ENCODE assay signal across 8 cellular contexts in the genomic region with DNA sequence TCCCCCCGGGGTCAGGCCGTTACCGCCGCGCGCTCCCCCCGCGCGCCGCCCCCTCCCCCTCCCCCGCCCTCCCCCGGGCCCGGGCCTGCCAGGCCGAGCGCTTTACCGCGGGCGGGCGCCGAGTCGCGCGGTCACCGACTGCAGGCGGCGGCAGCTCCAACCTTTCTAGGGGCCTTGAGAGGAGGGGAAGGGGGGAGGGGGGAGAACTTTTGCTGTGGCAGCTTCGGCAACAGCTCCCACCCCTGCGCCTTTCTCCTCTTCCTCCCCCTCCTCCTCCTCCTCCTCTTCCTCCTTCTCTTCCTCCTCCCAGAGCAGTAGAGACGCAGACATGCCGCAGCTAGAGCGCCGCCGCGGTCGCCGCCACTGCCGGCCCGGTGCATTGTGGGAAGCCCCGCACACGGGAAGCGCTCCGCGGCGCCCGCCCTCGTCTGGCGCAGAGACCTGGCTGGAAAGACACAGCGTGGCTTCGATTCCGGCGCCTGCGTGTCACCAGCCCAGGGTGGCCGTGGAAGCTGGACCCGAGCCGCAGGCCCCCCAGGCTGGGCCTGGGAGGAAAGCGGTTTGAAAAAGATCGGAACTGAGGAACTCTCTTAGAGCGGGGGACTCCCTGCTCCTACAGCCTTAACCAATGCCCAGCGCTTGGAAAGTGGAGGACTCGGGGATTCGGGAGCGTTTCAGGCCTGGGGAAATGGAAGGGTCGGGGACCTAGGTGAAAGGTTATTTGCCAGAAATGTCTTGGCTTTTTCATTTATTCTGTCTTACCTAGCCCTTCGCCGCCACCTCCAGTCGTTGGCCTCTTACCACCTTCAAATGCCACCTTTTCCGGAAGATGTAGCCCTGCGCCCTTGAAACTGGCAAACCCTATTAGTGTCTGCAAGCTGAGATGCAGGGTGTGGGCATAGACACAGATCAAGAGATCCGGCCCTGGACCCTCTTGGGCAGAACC. TPM values are rescaled to one million over a fixed set of nuclear protein-coding genes. Genes with fewer than 3 reads are reported as not detected.
DNase-seq lines count a peak whose midpoint lies in the region; ATAC-seq and TF ChIP-seq lines count a peak whose summit lies in the region.

A gene with protein sequence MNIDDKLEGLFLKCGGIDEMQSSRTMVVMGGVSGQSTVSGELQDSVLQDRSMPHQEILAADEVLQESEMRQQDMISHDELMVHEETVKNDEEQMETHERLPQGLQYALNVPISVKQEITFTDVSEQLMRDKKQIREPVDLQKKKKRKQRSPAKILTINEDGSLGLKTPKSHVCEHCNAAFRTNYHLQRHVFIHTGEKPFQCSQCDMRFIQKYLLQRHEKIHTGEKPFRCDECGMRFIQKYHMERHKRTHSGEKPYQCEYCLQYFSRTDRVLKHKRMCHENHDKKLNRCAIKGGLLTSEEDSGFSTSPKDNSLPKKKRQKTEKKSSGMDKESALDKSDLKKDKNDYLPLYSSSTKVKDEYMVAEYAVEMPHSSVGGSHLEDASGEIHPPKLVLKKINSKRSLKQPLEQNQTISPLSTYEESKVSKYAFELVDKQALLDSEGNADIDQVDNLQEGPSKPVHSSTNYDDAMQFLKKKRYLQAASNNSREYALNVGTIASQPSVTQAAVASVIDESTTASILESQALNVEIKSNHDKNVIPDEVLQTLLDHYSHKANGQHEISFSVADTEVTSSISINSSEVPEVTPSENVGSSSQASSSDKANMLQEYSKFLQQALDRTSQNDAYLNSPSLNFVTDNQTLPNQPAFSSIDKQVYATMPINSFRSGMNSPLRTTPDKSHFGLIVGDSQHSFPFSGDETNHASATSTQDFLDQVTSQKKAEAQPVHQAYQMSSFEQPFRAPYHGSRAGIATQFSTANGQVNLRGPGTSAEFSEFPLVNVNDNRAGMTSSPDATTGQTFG (minus strand): TSS at position 330 of the 946 bp plus-strand sequence. CDS start 61,685 bp downstream, outside the sequence.

- H3K27me3 ChIP-seq in colonic mucosa: no peaks in the 10 kb centered on the region
- no peaks in the 10 kb centered on the region for H3K27me3 ChIP-seq in layer of hippocampus (ENCODE audit: control insufficient read depth, insufficient read depth, low read length)

- H3K36me3 ChIP-seq in colonic mucosa: no peaks in the 10 kb centered on the region

- peak within 1 kb of the TSS; percentile 69 for H3K27ac ChIP-seq in colonic mucosa
- H3K27ac ChIP-seq in layer of hippocampus (ENCODE audit: low read depth, low read length): peak within 1 kb of the TSS; percentile 85

- no peaks in the 10 kb centered on the region for H3K9me3 ChIP-seq in colonic mucosa

- H3K9ac ChIP-seq in colonic mucosa (ENCODE audit: low read depth in 2 of 2, low read length in 2 of 2): peak within 1 kb of the TSS; percentile 82 to 94

- DNase-seq in AG20443 (ENCODE audit: low spot score) (peak; percentile 94), NCI-H526 (lab: John Stamatoyannopoulos, UW) (peak; percentile 70 to 92), colonic mucosa (peak; percentile 92)
- DNase-seq in activated CD4-positive, alpha-beta T cell treated with anti-CD3 and anti-CD28 coated beads for 48 hours: peak; percentile 93
- DNase-seq in stimulated activated CD4-positive, alpha-beta T cell treated with anti-CD3 and anti-CD28 coated beads, Interleukin-1b, Interleukin-23, amount 100 ng/mL, for 24 hours (ENCODE audit: low read depth in 4 of 4, low spot score in 1 of 4): peak; percentile 72 to 87 (median 79)

- no peak for TF ChIP-seq CTCF in colonic mucosa (IDR thresholded peaks at IDR 0.05)

- peak; percentile 87 for ATAC-seq in HG03439 (IDR thresholded peaks at IDR 0.05; ENCODE audit: unreplicated experiment)

- TF ChIP-seq POLR2A in GM19193 (IDR thresholded peaks at IDR 0.05; ENCODE audit: extremely low read depth, insufficient read depth, insufficient read length): peak; percentile 96

- intact Hi-C loops in colonic mucosa (cut with DNase I): no loop called here

- H3K4me3 ChIP-seq in colonic mucosa: peak within 1 kb of the TSS; percentile 57

- H3K4me1 ChIP-seq in colonic mucosa: no peaks in the 10 kb centered on the region

RNA-seq across cellular contexts. Expression of the gene that starts here (rescaled TPM):
- 10 to 100 TPM; 35.4 to 50.1 TPM for total RNA-seq in colonic mucosa

Comparison
In these comparisons a context has a peak if more than half of its experiments do, and no peak if none do; other contexts are left out.
1. Peak in every context shown above with its lines: DNase-seq, ATAC-seq, H3K4me3 ChIP-seq and H3K27ac ChIP-seq.